Comparison of ENCODE assay signal across 29 cellular contexts in genomic region chr9:4943346-4943745, GRCh38.
"Had no signal": no experiment of that assay in that cellular context is flagged by ENCODE, and none has a peak within 500 bp of the region (broad histone marks: within the 10 kb centered on the region; RNA-seq: fewer than 3 reads in every experiment).

No MANE protein-coding gene starts in this region.

- H3K4me3 ChIP-seq: esophagus squamous epithelium, neural progenitor cell, right lobe of liver, skin epidermis, upper lobe of left lung, vagina had no signal

- H3K9me3 ChIP-seq: esophagus squamous epithelium, right lobe of liver, upper lobe of left lung, vagina had no signal

- H3K27me3 Mint-ChIP-seq: activated naive CD4-positive, alpha-beta T cell treated with anti-CD3 and anti-CD28 coated beads, Interleukin-2, amount 10 ng/mL, durations not matched to agents 7 days and 5 days; central memory CD8-positive, alpha-beta T cell; naive thymus-derived CD4-positive, alpha-beta T cell; stimulated activated naive CD8-positive, alpha-beta T cell treated with anti-CD3 and anti-CD28 coated beads, Interleukin-15, Interleukin-2, amounts not matched to agents 100 ng/mL and 50 ng/mL, for 24 hours; T-helper 17 cell had no signal

- H3K27ac Mint-ChIP-seq: mesothelial cell of epicardium, neural progenitor cell, T-helper 17 cell had no signal

- H3K27me3 ChIP-seq: esophagus squamous epithelium, neural progenitor cell, right lobe of liver, upper lobe of left lung, vagina had no signal

- H3K4me1 ChIP-seq: right lobe of liver had no signal

- DNase-seq: activated CD4-positive, alpha-beta T cell treated with anti-CD3 and anti-CD28 coated beads for 48 hours; activated CD8-positive, alpha-beta memory T cell treated with anti-CD3 and anti-CD28 coated beads, Interleukin-2, amount 50 U/mL, for 4 hours; activated effector memory CD4-positive, alpha-beta T cell treated with anti-CD3 and anti-CD28 coated beads, Interleukin-2, amount 50 U/mL, for 16 hours; activated naive CD4-positive, alpha-beta T cell treated with anti-CD3 and anti-CD28 coated beads, Interleukin-2, amount 10 ng/mL, durations not matched to agents 7 days and 5 days; activated T-cell treated with anti-CD3 and anti-CD28 coated beads, Interleukin-2, amount 50 U/mL, for 1 hour; dermis blood vessel endothelial cell; effector CD4-positive, alpha-beta T cell; esophagus squamous epithelium; foreskin melanocyte; left cardiac atrium; naive thymus-derived CD4-positive, alpha-beta T cell; right lobe of liver; stimulated activated CD4-positive, alpha-beta T cell treated with anti-CD3 and anti-CD28 coated beads, Interleukin-12 subunit alpha, Interleukin-12 subunit beta, amount 100 ng/mL, for 4 hours; stimulated activated CD4-positive, alpha-beta T cell treated with anti-CD3 and anti-CD28 coated beads, Interleukin-4, amount 100 ng/mL, for 24 hours; T-helper 17 cell; T1000; upper lobe of left lung; WERI-Rb-1 had no signal

- ATAC-seq: activated CD4-positive, CD25-positive, alpha-beta regulatory T cell treated with anti-CD3 and anti-CD28 coated beads, Interleukin-2, amount 50 U/mL, for 24 hours; left cardiac atrium; naive thymus-derived CD4-positive, alpha-beta T cell; right lobe of liver; SK-N-SH treated with all-trans-retinoic acid at 6 μM for 48 hours; stimulated activated effector memory CD8-positive, alpha-beta T cell treated with anti-CD3 and anti-CD28 coated beads, Interleukin-12 subunit alpha, Interleukin-12 subunit beta, amount 100 ng/mL, for 72 hours; T-helper 17 cell had no signal

- H3K27ac ChIP-seq: epithelial cell of prostate, neural progenitor cell, right lobe of liver, vagina, WERI-Rb-1 had no signal

- H3K4me1 Mint-ChIP-seq: mesothelial cell of epicardium, neural progenitor cell had no signal

- H3K36me3 Mint-ChIP-seq: mesothelial cell of epicardium, neural progenitor cell had no signal

- H3K4me3 Mint-ChIP-seq: activated naive CD4-positive, alpha-beta T cell treated with anti-CD3 and anti-CD28 coated beads, Interleukin-2, amount 10 ng/mL, durations not matched to agents 7 days and 5 days; central memory CD8-positive, alpha-beta T cell; mesothelial cell of epicardium; neural progenitor cell; stimulated activated effector memory CD8-positive, alpha-beta T cell treated with anti-CD3 and anti-CD28 coated beads, Interleukin-12 subunit alpha, Interleukin-12 subunit beta, amount 100 ng/mL, for 72 hours; T-helper 17 cell had no signal

- H3K36me3 ChIP-seq: esophagus squamous epithelium, neural progenitor cell, right lobe of liver, upper lobe of left lung, vagina, WERI-Rb-1 had no signal

- H3K9me3 Mint-ChIP-seq: activated T-helper 1 cell treated with anti-CD3 and anti-CD28 coated beads, Interleukin-12 subunit alpha, Interleukin-12 subunit beta, Interleukin-2, Interleukin-4 antibody, amounts not matched to agents 30 ng/mL and 10 ng/mL and 1 ng/mL, durations not matched to agents 14 hours and 24 hours and 36 hours; central memory CD8-positive, alpha-beta T cell; mesothelial cell of epicardium; neural progenitor cell; stimulated activated effector memory CD8-positive, alpha-beta T cell treated with anti-CD3 and anti-CD28 coated beads, Interleukin-12 subunit alpha, Interleukin-12 subunit beta, amount 100 ng/mL, for 72 hours had no signal
